In genomic region chr2:24233321-24233720, GRCh38 we compare ENCODE assay signal across 1 cellular context.
TF ChIP-seq lines count a peak whose summit lies in the region.

No MANE protein-coding gene starts in this region.

TF ChIP-seq in GM23338, 12 proteins besides CTCF, POLR2A, EP300 and RAD21 (continued from another document):
- TF ChIP-seq, protein P1, sequence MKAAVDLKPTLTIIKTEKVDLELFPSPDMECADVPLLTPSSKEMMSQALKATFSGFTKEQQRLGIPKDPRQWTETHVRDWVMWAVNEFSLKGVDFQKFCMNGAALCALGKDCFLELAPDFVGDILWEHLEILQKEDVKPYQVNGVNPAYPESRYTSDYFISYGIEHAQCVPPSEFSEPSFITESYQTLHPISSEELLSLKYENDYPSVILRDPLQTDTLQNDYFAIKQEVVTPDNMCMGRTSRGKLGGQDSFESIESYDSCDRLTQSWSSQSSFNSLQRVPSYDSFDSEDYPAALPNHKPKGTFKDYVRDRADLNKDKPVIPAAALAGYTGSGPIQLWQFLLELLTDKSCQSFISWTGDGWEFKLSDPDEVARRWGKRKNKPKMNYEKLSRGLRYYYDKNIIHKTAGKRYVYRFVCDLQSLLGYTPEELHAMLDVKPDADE (IDR thresholded peaks at IDR 0.05), result no peak
- TF ChIP-seq ZNF331 (CRISPR knock-in tag; IDR thresholded peaks at IDR 0.05; ENCODE audit: low read depth), result no peak
- no peak for TF ChIP-seq STAT1 (IDR thresholded peaks at IDR 0.05; ENCODE audit: unreplicated experiment)
- no peak for TF ChIP-seq REST (IDR thresholded peaks at IDR 0.05; ENCODE audit: unreplicated experiment)
- TF ChIP-seq NANOG (IDR thresholded peaks at IDR 0.05; ENCODE audit: borderline replicate concordance), result no peak
- no peak for TF ChIP-seq JUNB (IDR thresholded peaks at IDR 0.05; ENCODE audit: unreplicated experiment)
- TF ChIP-seq ZNF114 (CRISPR knock-in tag; IDR thresholded peaks at IDR 0.05), result no peak
